Comparison of ENCODE assay signal across 36 cellular contexts in genomic region chrX:44016906-44017305, GRCh38. TPM values are rescaled to one million over a fixed set of nuclear protein-coding genes. Genes with fewer than 3 reads are reported as not detected.
"Had no signal": no experiment of that assay in that cellular context is flagged by ENCODE, and none has a peak within 500 bp of the region (broad histone marks: within the 10 kb centered on the region; RNA-seq: fewer than 3 reads in every experiment).

No MANE protein-coding gene starts in this region.

- H3K27ac ChIP-seq: adrenal gland, ascending aorta, body of pancreas, brain microvascular endothelial cell, breast epithelium, cardiac muscle cell had no signal

- ATAC-seq: activated naive CD4-positive, alpha-beta T cell treated with anti-CD3 and anti-CD28 coated beads, Interleukin-2, amount 50 U/mL, for 72 hours; activated naive CD8-positive, alpha-beta T cell treated with anti-CD3 and anti-CD28 coated beads, Interleukin-2, amount 50 U/mL, for 24 hours; activated T-cell treated with anti-CD3 and anti-CD28 coated beads, Interleukin-2, amount 50 U/mL, for 4 hours; activated T-cell treated with anti-CD3 and anti-CD28 coated beads, Interleukin-2, amount 50 U/mL, for 72 hours; activated T-helper 17 cell treated with anti-CD3 and anti-CD28 coated beads, Interleukin-2, amount 50 U/mL, for 72 hours; body of pancreas had no signal

- H3K4me1 ChIP-seq: adrenal gland, ascending aorta, body of pancreas, breast epithelium had no signal

- H3K4me3 ChIP-seq: adrenal gland, ascending aorta, body of pancreas, breast epithelium, cardiac muscle cell had no signal

- H3K9me3 ChIP-seq: adrenal gland, ascending aorta, body of pancreas, breast epithelium had no signal

- H3K27me3 ChIP-seq: ascending aorta, body of pancreas, brain microvascular endothelial cell, cardiac muscle cell had no signal

- DNase-seq: activated effector memory CD4-positive, alpha-beta T cell treated with anti-CD3 and anti-CD28 coated beads, Interleukin-2, amount 50 U/mL, for 16 hours; activated effector memory CD4-positive, alpha-beta T cell treated with Interleukin-2 at 50 U/mL for 16 hours; activated gamma-delta T cell; activated gamma-delta T cell treated with Interleukin-2 at 50 U/mL for 16 hours; activated naive CD4-positive, alpha-beta T cell; activated naive CD4-positive, alpha-beta T cell treated with anti-CD3 and anti-CD28 coated beads for 36 hours; activated naive CD4-positive, alpha-beta T cell treated with anti-CD3 and anti-CD28 coated beads, Interleukin-2, amount 10 ng/mL, durations not matched to agents 7 days and 5 days; activated naive CD4-positive, alpha-beta T cell treated with anti-CD3 and anti-CD28 coated beads, Interleukin-2, amount 50 U/mL, for 16 hours; activated naive CD4-positive, alpha-beta T cell treated with Interleukin-2 at 50 U/mL for 16 hours; activated naive CD8-positive, alpha-beta T cell treated with anti-CD3 and anti-CD28 coated beads for 36 hours; activated naive CD8-positive, alpha-beta T cell treated with anti-CD3 and anti-CD28 coated beads, Interleukin-2, amount 10 ng/mL, durations not matched to agents 7 days and 5 days; activated naive CD8-positive, alpha-beta T cell treated with anti-CD3 and anti-CD28 coated beads, Interleukin-2, amount 50 U/mL, for 24 hours; activated T-cell treated with anti-CD3 and anti-CD28 coated beads, Interleukin-2, amount 50 U/mL, for 1 hour; activated T-cell treated with anti-CD3 and anti-CD28 coated beads, Interleukin-2, amount 50 U/mL, for 24 hours; activated T-cell treated with anti-CD3 and anti-CD28 coated beads, Interleukin-2, amount 50 U/mL, for 4 hours; activated T-cell treated with anti-CD3 and anti-CD28 coated beads, Interleukin-2, amount 50 U/mL, for 48 hours; activated T-cell treated with anti-CD3 and anti-CD28 coated beads, Interleukin-2, amount 50 U/mL, for 72 hours; adrenal gland; amniotic stem cell; amygdala; anterior cingulate cortex; aorta; body of pancreas; brain microvascular endothelial cell; caudate nucleus; central memory CD4-positive, alpha-beta T cell; cerebellar nuclear complex had no signal

- H3K36me3 ChIP-seq: adrenal gland, ascending aorta, brain microvascular endothelial cell, breast epithelium, cardiac muscle cell had no signal

RNA-seq across cellular contexts. Expression of gene NDP, which starts 43.7 kb away (rescaled TPM):
- total RNA-seq: activated naive CD4-positive, alpha-beta T cell treated with anti-CD3 and anti-CD28 coated beads for 36 hours; activated naive CD4-positive, alpha-beta T cell treated with anti-CD3 and anti-CD28 coated beads, Interleukin-2, amount 50 U/mL, for 72 hours; activated naive CD8-positive, alpha-beta T cell treated with anti-CD3 and anti-CD28 coated beads for 36 hours; activated naive CD8-positive, alpha-beta T cell treated with anti-CD3 and anti-CD28 coated beads, Interleukin-2, amount 10 ng/mL, durations not matched to agents 7 days and 5 days; activated T-cell treated with anti-CD3 and anti-CD28 coated beads, Interleukin-2, amount 50 U/mL, for 4 hours; activated T-cell treated with anti-CD3 and anti-CD28 coated beads, Interleukin-2, amount 50 U/mL, for 72 hours; activated T-helper 1 cell treated with anti-CD3 and anti-CD28 coated beads, Interleukin-12 subunit alpha, Interleukin-12 subunit beta, Interleukin-2, Interleukin-4 antibody, amounts not matched to agents 30 ng/mL and 10 ng/mL and 1 ng/mL, durations not matched to agents 14 hours and 24 hours and 36 hours; activated T-helper 2 cell treated with anti-CD3 and anti-CD28 coated beads, Interferon-gamma antibody, Interleukin-2, Interleukin-4, amounts not matched to agents 10 μg/mL and 5 μg/mL and 100 μg/mL, durations not matched to agents 14 hours and 24 hours and 36 hours; ascending aorta; astrocyte; body of pancreas; bronchial epithelial cell; cardiac muscle cell had no signal
- polyA plus RNA-seq: cardiac muscle cell had no signal
